ENCODE assay signal across 25 cellular contexts in genomic region chr20:49682278-49682677, GRCh38. TPM values are rescaled to one million over a fixed set of nuclear protein-coding genes. Genes with fewer than 3 reads are reported as not detected.
DNase-seq lines count a peak whose midpoint lies in the region; ATAC-seq and TF ChIP-seq lines count a peak whose summit lies in the region.
"Had no signal": no experiment of that assay in that cellular context is flagged by ENCODE, and none has a peak within 500 bp of the region (broad histone marks: within the 10 kb centered on the region; RNA-seq: fewer than 3 reads in every experiment).

No MANE protein-coding gene starts in this region.

- peaks cover 33% of the 10 kb centered on the region for H3K4me1 ChIP-seq in mesenchymal stem cell (ENCODE audit: control insufficient read depth, insufficient read depth, low read depth, low read length)

- H3K27ac Mint-ChIP-seq in activated CD8-positive, alpha-beta T cell treated with anti-CD3 and anti-CD28 coated beads for 36 hours = peak overlapping the region; percentile 35
- H3K27ac Mint-ChIP-seq in activated CD8-positive, alpha-beta T cell treated with anti-CD3 and anti-CD28 coated beads, Interleukin-2, amount 10 ng/mL, durations not matched to agents 7 days and 5 days = no peak overlapping the region
- H3K27ac Mint-ChIP-seq in brain (peak overlapping the region in 3 of 5 experiments; percentile 22 to 70 (median 66)), HFFc6 (no peak overlapping the region)
- H3K27ac Mint-ChIP-seq: activated naive CD4-positive, alpha-beta T cell treated with anti-CD3 and anti-CD28 coated beads, Interleukin-2, amount 10 ng/mL, durations not matched to agents 7 days and 5 days; stimulated activated naive CD8-positive, alpha-beta T cell treated with anti-CD3 and anti-CD28 coated beads, Interleukin-15, Interleukin-2, amounts not matched to agents 100 ng/mL and 50 ng/mL, for 24 hours had no signal

- peak overlapping the region; percentile 42 for H4K8ac ChIP-seq in mesenchymal stem cell (ENCODE audit: low read length)

- no peaks in the 10 kb centered on the region for H3K9me3 Mint-ChIP-seq in activated CD8-positive, alpha-beta T cell treated with anti-CD3 and anti-CD28 coated beads for 36 hours
- H3K9me3 Mint-ChIP-seq in activated CD8-positive, alpha-beta T cell treated with anti-CD3 and anti-CD28 coated beads, Interleukin-2, amount 10 ng/mL, durations not matched to agents 7 days and 5 days (ENCODE audit: insufficient read depth) = no peaks in the 10 kb centered on the region
- H3K9me3 Mint-ChIP-seq in brain (no peaks in the 10 kb centered on the region), HFFc6 (no peaks in the 10 kb centered on the region)
- H3K9me3 Mint-ChIP-seq: activated naive CD4-positive, alpha-beta T cell treated with anti-CD3 and anti-CD28 coated beads, Interleukin-2, amount 10 ng/mL, durations not matched to agents 7 days and 5 days; stimulated activated naive CD8-positive, alpha-beta T cell treated with anti-CD3 and anti-CD28 coated beads, Interleukin-15, Interleukin-2, amounts not matched to agents 100 ng/mL and 50 ng/mL, for 24 hours had no signal

- H2BK120ac ChIP-seq in mesenchymal stem cell (ENCODE audit: low read depth, low read length) = no peak overlapping the region

- no peak overlapping the region for H3K4me3 Mint-ChIP-seq in activated CD8-positive, alpha-beta T cell treated with anti-CD3 and anti-CD28 coated beads for 36 hours
- H3K4me3 Mint-ChIP-seq in activated CD8-positive, alpha-beta T cell treated with anti-CD3 and anti-CD28 coated beads, Interleukin-2, amount 10 ng/mL, durations not matched to agents 7 days and 5 days = no peak overlapping the region
- H3K4me3 Mint-ChIP-seq in brain = no peak overlapping the region
- H3K4me3 Mint-ChIP-seq in HFFc6 = no peak overlapping the region
- H3K4me3 Mint-ChIP-seq: activated naive CD4-positive, alpha-beta T cell treated with anti-CD3 and anti-CD28 coated beads, Interleukin-2, amount 10 ng/mL, durations not matched to agents 7 days and 5 days; stimulated activated naive CD8-positive, alpha-beta T cell treated with anti-CD3 and anti-CD28 coated beads, Interleukin-15, Interleukin-2, amounts not matched to agents 100 ng/mL and 50 ng/mL, for 24 hours had no signal

- WGBS in mesenchymal stem cell = 90% methylated on average over 8 of the region's 8 CpGs

- H3K4me3 ChIP-seq in mesenchymal stem cell (ENCODE audit: insufficient read depth in 1 of 2, low read depth in 1 of 2, low read length in 2 of 2) = no peak overlapping the region
- H3K4me3 ChIP-seq: heart left ventricle, lung, ovary had no signal

- ATAC-seq in activated CD8-positive, alpha-beta T cell treated with anti-CD3 and anti-CD28 coated beads for 36 hours = no peak
- ATAC-seq in activated CD8-positive, alpha-beta T cell treated with anti-CD3 and anti-CD28 coated beads, Interleukin-2, amount 10 ng/mL, durations not matched to agents 7 days and 5 days = no peak
- ATAC-seq in GM18907 (IDR thresholded peaks at IDR 0.05; ENCODE audit: unreplicated experiment) = no peak
- ATAC-seq: HCT116, heart left ventricle had no signal

- H3K9ac ChIP-seq in mesenchymal stem cell (ENCODE audit: low read length) = no peak overlapping the region
- H3K9ac ChIP-seq: KMS-11 had no signal

- intact Hi-C loops in activated CD8-positive, alpha-beta T cell treated with anti-CD3 and anti-CD28 coated beads for 36 hours (cut with micrococcal nuclease) = no loop called here

- H2BK12ac ChIP-seq in mesenchymal stem cell (ENCODE audit: low read length in 2 of 2) = peak overlapping the region in 1 of 2 experiments; percentile 59

- H2BK15ac ChIP-seq in mesenchymal stem cell (ENCODE audit: low read depth, poor library complexity, severe bottlenecking) = no peak overlapping the region

- H3K4me1 Mint-ChIP-seq in activated CD8-positive, alpha-beta T cell treated with anti-CD3 and anti-CD28 coated beads for 36 hours (ENCODE audit: low read depth) = peaks cover 47% of the 10 kb centered on the region
- H3K4me1 Mint-ChIP-seq in activated CD8-positive, alpha-beta T cell treated with anti-CD3 and anti-CD28 coated beads, Interleukin-2, amount 10 ng/mL, durations not matched to agents 7 days and 5 days (ENCODE audit: low read depth) = peaks cover 47% of the 10 kb centered on the region
- H3K4me1 Mint-ChIP-seq in brain = peaks cover 85% of the 10 kb centered on the region
- H3K4me1 Mint-ChIP-seq in HFFc6 (ENCODE audit: low read depth) = peaks cover 56% of the 10 kb centered on the region

- H4K91ac ChIP-seq in mesenchymal stem cell (ENCODE audit: low read length) = no peak overlapping the region

- H3K27me3 Mint-ChIP-seq in activated CD8-positive, alpha-beta T cell treated with anti-CD3 and anti-CD28 coated beads for 36 hours = no peaks in the 10 kb centered on the region
- H3K27me3 Mint-ChIP-seq in activated CD8-positive, alpha-beta T cell treated with anti-CD3 and anti-CD28 coated beads, Interleukin-2, amount 10 ng/mL, durations not matched to agents 7 days and 5 days (ENCODE audit: low read depth) = no peaks in the 10 kb centered on the region
- H3K27me3 Mint-ChIP-seq in brain = no peaks in the 10 kb centered on the region
- H3K27me3 Mint-ChIP-seq in HFFc6 (ENCODE audit: insufficient read depth) = no peaks in the 10 kb centered on the region
- H3K27me3 Mint-ChIP-seq: activated naive CD4-positive, alpha-beta T cell treated with anti-CD3 and anti-CD28 coated beads, Interleukin-2, amount 10 ng/mL, durations not matched to agents 7 days and 5 days; stimulated activated naive CD8-positive, alpha-beta T cell treated with anti-CD3 and anti-CD28 coated beads, Interleukin-15, Interleukin-2, amounts not matched to agents 100 ng/mL and 50 ng/mL, for 24 hours; type B pancreatic cell had no signal

- no peak overlapping the region for H2AFZ ChIP-seq in mesenchymal stem cell (ENCODE audit: low read depth, low read length)

- no peaks in the 10 kb centered on the region for H3K27me3 ChIP-seq in mesenchymal stem cell (ENCODE audit: control insufficient read depth in 1 of 2, insufficient read depth in 1 of 2, low read length in 2 of 2)
- H3K27me3 ChIP-seq: heart left ventricle, ovary had no signal

- H3K18ac ChIP-seq in mesenchymal stem cell (ENCODE audit: low read depth in 1 of 2, low read length in 2 of 2) = peak overlapping the region in 1 of 2 experiments; percentile 38

- no peak for DNase-seq in activated CD8-positive, alpha-beta T cell treated with anti-CD3 and anti-CD28 coated beads for 36 hours
- DNase-seq in activated CD8-positive, alpha-beta T cell treated with anti-CD3 and anti-CD28 coated beads, Interleukin-2, amount 10 ng/mL, durations not matched to agents 7 days and 5 days = no peak
- DNase-seq in mesenchymal stem cell (no peak), NCI-H187 treated with DMSO at 0.1 percent for 48 hours (lab: John Stamatoyannopoulos, UW) (no peak), HFFc6 (no peak)
- DNase-seq in activated CD4-positive, CD25-positive, alpha-beta regulatory T cell treated with anti-CD3 and anti-CD28 coated beads, Interleukin-2, amount 50 U/mL, for 72 hours = no peak
- DNase-seq: activated CD4-positive, alpha-beta T cell treated with anti-CD3 and anti-CD28 coated beads, Interleukin-2, amount 50 U/mL, for 4 hours; activated naive CD4-positive, alpha-beta T cell treated with anti-CD3 and anti-CD28 coated beads, Interleukin-2, amount 10 ng/mL, durations not matched to agents 7 days and 5 days; anterior cingulate cortex; C1 segment of cervical spinal cord; DMS153; effector memory CD4-positive, alpha-beta T cell; GF-D8; heart left ventricle; NCI-H1105; NCI-H510A; ovary; stimulated activated CD4-positive, alpha-beta T cell treated with anti-CD3 and anti-CD28 coated beads, Interleukin-2, amount 100 ng/mL, for 24 hours had no signal

- H3K9me3 ChIP-seq in mesenchymal stem cell (ENCODE audit: control insufficient read depth, low read length) = no peaks in the 10 kb centered on the region
- H3K9me3 ChIP-seq: heart left ventricle, ovary had no signal

- CTCF ChIA-PET in activated CD8-positive, alpha-beta T cell treated with anti-CD3 and anti-CD28 coated beads for 36 hours (lab: Charles Lee) = interaction anchor here (0.8 kb wide), 1 partner anchor 15 kb away, joined by 3 read pairs; no protein-coding TSS in a partner anchor
- CTCF ChIA-PET in activated CD8-positive, alpha-beta T cell treated with anti-CD3 and anti-CD28 coated beads, Interleukin-2, amount 10 ng/mL, durations not matched to agents 7 days and 5 days (lab: Charles Lee) = no interaction called here

- H2AK5ac ChIP-seq in mesenchymal stem cell (ENCODE audit: low read length, severe bottlenecking) = peak overlapping the region; percentile 78

- peak overlapping the region in 1 of 2 experiments; percentile 14 for H3K23ac ChIP-seq in mesenchymal stem cell (ENCODE audit: low read length in 2 of 2)

- TF ChIP-seq CTCF in activated CD8-positive, alpha-beta T cell treated with anti-CD3 and anti-CD28 coated beads for 36 hours (IDR thresholded peaks at IDR 0.05) = no peak
- no peak for TF ChIP-seq CTCF in brain (conservative IDR thresholded peaks at IDR 0.05)
- no peak for TF ChIP-seq CTCF in HFFc6 (IDR thresholded peaks at IDR 0.05)

- POLR2A ChIA-PET in activated CD8-positive, alpha-beta T cell treated with anti-CD3 and anti-CD28 coated beads for 36 hours (lab: Charles Lee) = interaction anchor here (1.0 to 1.1 kb wide), 2 partner anchors 11 to 21 kb away, joined by 3 read pairs; no protein-coding TSS in a partner anchor
- POLR2A ChIA-PET in activated CD8-positive, alpha-beta T cell treated with anti-CD3 and anti-CD28 coated beads, Interleukin-2, amount 10 ng/mL, durations not matched to agents 7 days and 5 days (lab: Charles Lee) = interaction anchor here (0.5 kb wide), 1 partner anchor 11 kb away, joined by 3 read pairs; no protein-coding TSS in a partner anchor

- H3K36me3 ChIP-seq in mesenchymal stem cell (ENCODE audit: control insufficient read depth in 1 of 2, insufficient read depth in 2 of 2, low read depth in 1 of 2, low read length in 2 of 2) = peaks cover 6 to 12% of the 10 kb centered on the region in 2 experiments
- H3K36me3 ChIP-seq: heart left ventricle, ovary had no signal

- no peak overlapping the region for H3K4me2 ChIP-seq in mesenchymal stem cell (ENCODE audit: low read length, poor library complexity, severe bottlenecking)
- H3K4me2 ChIP-seq: KMS-11 had no signal

- no peak overlapping the region for H3K27ac ChIP-seq in mesenchymal stem cell (ENCODE audit: low read length, poor library complexity, severe bottlenecking)
- H3K27ac ChIP-seq: KMS-11, ovary had no signal

- H3K79me1 ChIP-seq in mesenchymal stem cell (replicated peaks; ENCODE audit: low read length, poor library complexity, severe bottlenecking) = no peaks in the 10 kb centered on the region

- H3K4ac ChIP-seq in mesenchymal stem cell (ENCODE audit: low read depth in 1 of 2, low read length in 2 of 2) = no peak overlapping the region

- H3K14ac ChIP-seq in mesenchymal stem cell (ENCODE audit: low read length in 2 of 2) = no peak overlapping the region

- no peak overlapping the region for H2BK5ac ChIP-seq in mesenchymal stem cell (ENCODE audit: low read depth, low read length, poor library complexity, severe bottlenecking)

- H3K36me3 Mint-ChIP-seq in activated CD8-positive, alpha-beta T cell treated with anti-CD3 and anti-CD28 coated beads for 36 hours (ENCODE audit: low read depth) = peaks cover 10% of the 10 kb centered on the region
- peaks cover 7% of the 10 kb centered on the region for H3K36me3 Mint-ChIP-seq in activated CD8-positive, alpha-beta T cell treated with anti-CD3 and anti-CD28 coated beads, Interleukin-2, amount 10 ng/mL, durations not matched to agents 7 days and 5 days (ENCODE audit: low read depth)
- H3K36me3 Mint-ChIP-seq in brain (peaks cover 27% of the 10 kb centered on the region), HFFc6 (ENCODE audit: low read depth) (peaks cover 15% of the 10 kb centered on the region)
- H3K36me3 Mint-ChIP-seq: activated naive CD4-positive, alpha-beta T cell treated with anti-CD3 and anti-CD28 coated beads, Interleukin-2, amount 10 ng/mL, durations not matched to agents 7 days and 5 days had no signal

RNA-seq across cellular contexts. Expression of gene B4GALT5, which starts 31.4 kb away (rescaled TPM):
- total RNA-seq in activated CD8-positive, alpha-beta T cell treated with anti-CD3 and anti-CD28 coated beads for 36 hours = 10 to 100 TPM; 16.5 to 16.8 TPM
- 10 to 100 TPM; 13.3 to 13.4 TPM for total RNA-seq in activated CD8-positive, alpha-beta T cell treated with anti-CD3 and anti-CD28 coated beads, Interleukin-2, amount 10 ng/mL, durations not matched to agents 7 days and 5 days
- 79.2 TPM for polyA plus RNA-seq in brain (ENCODE audit: insufficient read depth, low read depth, low replicate concordance)
- 31.5 TPM for polyA plus RNA-seq in mesenchymal stem cell (2013, experiment 1 of 2)
- 32.4 TPM for polyA plus RNA-seq in mesenchymal stem cell (2013, experiment 2 of 2)
- total RNA-seq in HFFc6 (2021; fragmentation: NEBNext Ultra II Directional; extraction: Animal tissue kit (Norgen Biotek cat#: 25700)) = 10 to 100 TPM; 19.7 to 25.0 (median 21.9) TPM

Comparison
In these comparisons a context has a peak if more than half of its experiments do, and no peak if none do; other contexts are left out.
1. H3K27ac Mint-ChIP-seq: peak in activated CD8-positive, alpha-beta T cell treated with anti-CD3 and anti-CD28 coated beads for 36 hours (single experiment) and brain (3 of 5); none in activated CD8-positive, alpha-beta T cell treated with anti-CD3 and anti-CD28 coated beads, Interleukin-2, amount 10 ng/mL, durations not matched to agents 7 days and 5 days (single experiment) and HFFc6 (single experiment).